Comparison of ENCODE assay signal across 26 cellular contexts in genomic region chr11:77150836-77151235, GRCh38. TPM values are rescaled to one million over a fixed set of nuclear protein-coding genes. Genes with fewer than 3 reads are reported as not detected.
"Had no signal": no experiment of that assay in that cellular context is flagged by ENCODE, and none has a peak within 500 bp of the region (broad histone marks: within the 10 kb centered on the region; RNA-seq: fewer than 3 reads in every experiment).

No MANE protein-coding gene starts in this region.

- H3K27ac Mint-ChIP-seq: neural progenitor cell; stimulated activated memory B cell treated with anti-CD40 and anti-IgM and Interleukin-4, amounts not matched to agents 10 μg/mL and 1 μg/mL and 100 μg/mL, for 72 hours; stimulated activated naive CD8-positive, alpha-beta T cell treated with anti-CD3 and anti-CD28 coated beads, Interleukin-15, Interleukin-2, amounts not matched to agents 100 ng/mL and 50 ng/mL, for 24 hours had no signal

- ATAC-seq: heart left ventricle; left lobe of liver; natural killer cell treated with Interleukin-12 subunit alpha and Interleukin-12 subunit beta and Interleukin-15 and Interleukin-18, amount 100 ng/mL, for 72 hours; right lobe of liver; stimulated activated memory B cell treated with anti-CD40 and anti-IgM and Interleukin-4, amounts not matched to agents 10 μg/mL and 1 μg/mL and 100 μg/mL, for 72 hours; upper lobe of right lung had no signal

- DNase-seq: effector CD4-positive, alpha-beta T cell; foreskin melanocyte; heart left ventricle; hippocampal formation; mesenchymal stem cell; midbrain; occipital lobe; stimulated activated CD4-positive, alpha-beta T cell treated with anti-CD3 and anti-CD28 coated beads, Interleukin-4, amount 100 ng/mL, for 1 hour; stimulated activated CD8-positive, alpha-beta memory T cell treated with anti-CD3 and anti-CD28 coated beads, Interleukin-4, amount 100 ng/mL, for 48 hours; upper lobe of right lung had no signal

- H2AFZ ChIP-seq: parathyroid adenoma had no signal

- H3K27ac ChIP-seq: coronary artery, neural progenitor cell, parathyroid adenoma, prostate gland, right lobe of liver, tibial nerve, upper lobe of right lung, vagina had no signal

- H3K9ac ChIP-seq: neural progenitor cell, parathyroid adenoma had no signal

- H3K4me3 ChIP-seq: coronary artery, heart left ventricle, lung, neural progenitor cell, prostate gland, right lobe of liver, tibial nerve, upper lobe of right lung, vagina had no signal

- H3K4me2 ChIP-seq: neural progenitor cell had no signal

- H3K36me3 ChIP-seq: heart left ventricle, neural progenitor cell, prostate gland, right lobe of liver, tibial nerve, upper lobe of right lung, vagina had no signal

- H3K36me3 Mint-ChIP-seq: natural killer cell treated with Interleukin-12 subunit alpha and Interleukin-12 subunit beta and Interleukin-15 and Interleukin-18, amount 100 ng/mL, for 72 hours; neural progenitor cell; stimulated activated memory B cell treated with anti-CD40 and anti-IgM and Interleukin-4, amounts not matched to agents 10 μg/mL and 1 μg/mL and 100 μg/mL, for 72 hours had no signal

- H3K4me3 Mint-ChIP-seq: neural progenitor cell; stimulated activated memory B cell treated with anti-CD40 and anti-IgM and Interleukin-4, amounts not matched to agents 10 μg/mL and 1 μg/mL and 100 μg/mL, for 72 hours; stimulated activated naive CD8-positive, alpha-beta T cell treated with anti-CD3 and anti-CD28 coated beads, Interleukin-15, Interleukin-2, amounts not matched to agents 100 ng/mL and 50 ng/mL, for 24 hours had no signal

- H3K4me1 ChIP-seq: parathyroid adenoma, prostate gland had no signal

- FAIRE-seq: islet of Langerhans had no signal

- H3K9me3 ChIP-seq: heart left ventricle, prostate gland, right lobe of liver, tibial nerve, upper lobe of right lung, vagina had no signal

- H3K79me2 ChIP-seq: parathyroid adenoma had no signal

- H3K9me3 Mint-ChIP-seq: natural killer cell treated with Interleukin-12 subunit alpha and Interleukin-12 subunit beta and Interleukin-15 and Interleukin-18, amount 100 ng/mL, for 72 hours; neural progenitor cell; stimulated activated memory B cell treated with anti-CD40 and anti-IgM and Interleukin-4, amounts not matched to agents 10 μg/mL and 1 μg/mL and 100 μg/mL, for 72 hours; stimulated activated naive CD8-positive, alpha-beta T cell treated with anti-CD3 and anti-CD28 coated beads, Interleukin-15, Interleukin-2, amounts not matched to agents 100 ng/mL and 50 ng/mL, for 24 hours had no signal

- H3K27me3 ChIP-seq: right lobe of liver, vagina had no signal

RNA-seq across cellular contexts. Expression of gene OMP, which starts 48.2 kb away (rescaled TPM):
- total RNA-seq: dermis microvascular lymphatic vessel endothelial cell; glomerular endothelial cell; heart left ventricle; natural killer cell treated with Interleukin-12 subunit alpha and Interleukin-12 subunit beta and Interleukin-15 and Interleukin-18, amount 100 ng/mL, for 72 hours; occipital lobe; temporal lobe; upper lobe of right lung; vagina had no signal
- polyA plus RNA-seq: heart left ventricle had no signal
